Comparison of ENCODE assay signal across 28 cellular contexts in genomic region chr7:73644887-73645286, GRCh38. TPM values are rescaled to one million over a fixed set of nuclear protein-coding genes. Genes with fewer than 3 reads are reported as not detected.
"Had no signal": no experiment of that assay in that cellular context is flagged by ENCODE, and none has a peak within 500 bp of the region (broad histone marks: within the 10 kb centered on the region; RNA-seq: fewer than 3 reads in every experiment).

No MANE protein-coding gene starts in this region.

- H3K4me3 ChIP-seq: heart left ventricle, left lung, lower lobe of right lung, ovary, sigmoid colon, spleen, testis, tibial artery, uterus had no signal

- H3K27me3 ChIP-seq: ovary, testis had no signal

- DNase-seq: glutamatergic neuron; heart left ventricle; hypothalamus; immature natural killer cell; left cardiac atrium; left lung; lower lobe of right lung; mammary epithelial cell; mesenchymal stem cell; naive thymus-derived CD8-positive, alpha-beta T cell; nephron progenitor cell; ovary; right cardiac atrium; sigmoid colon; small intestine; spleen; stimulated activated CD4-positive, alpha-beta T cell treated with anti-CD3 and anti-CD28 coated beads, Interleukin-4, amount 100 ng/mL, for 4 hours; stimulated activated CD8-positive, alpha-beta memory T cell treated with anti-CD3 and anti-CD28 coated beads, Interleukin-4, amount 100 ng/mL, for 48 hours; stimulated activated naive CD4-positive, alpha-beta T cell treated with Interleukin-2 at 50 U/mL for 16 hours; stimulated activated naive CD8-positive, alpha-beta T cell treated with anti-CD3 and anti-CD28 coated beads, Interleukin-15, amount 100 ng/mL, for 72 hours; substantia nigra; testis; tibial artery; trophoblast cell; uterus had no signal

- H3K27ac ChIP-seq: heart left ventricle, left lung, lower lobe of right lung, ovary, sigmoid colon, spleen, testis, tibial artery, uterus had no signal

- H3K9me3 ChIP-seq: ovary, testis had no signal

- H3K9me3 Mint-ChIP-seq: immature natural killer cell; stimulated activated memory B cell treated with anti-CD40 and anti-IgM and Interleukin-4, amounts not matched to agents 10 μg/mL and 1 μg/mL and 100 μg/mL, for 72 hours had no signal

- H3K4me3 Mint-ChIP-seq: immature natural killer cell; naive thymus-derived CD8-positive, alpha-beta T cell; nephron progenitor cell; stimulated activated memory B cell treated with anti-CD40 and anti-IgM and Interleukin-4, amounts not matched to agents 10 μg/mL and 1 μg/mL and 100 μg/mL, for 72 hours; stimulated activated naive CD8-positive, alpha-beta T cell treated with anti-CD3 and anti-CD28 coated beads, Interleukin-15, amount 100 ng/mL, for 72 hours had no signal

- H3K36me3 Mint-ChIP-seq: immature natural killer cell; stimulated activated memory B cell treated with anti-CD40 and anti-IgM and Interleukin-4, amounts not matched to agents 10 μg/mL and 1 μg/mL and 100 μg/mL, for 72 hours had no signal

- ATAC-seq: heart left ventricle; left cardiac atrium; left lung; lower lobe of right lung; naive thymus-derived CD8-positive, alpha-beta T cell; right cardiac atrium; stimulated activated memory B cell treated with anti-CD40 and anti-IgM and Interleukin-4, amounts not matched to agents 10 μg/mL and 1 μg/mL and 100 μg/mL, for 72 hours; stimulated activated naive CD8-positive, alpha-beta T cell treated with anti-CD3 and anti-CD28 coated beads, Interleukin-15, amount 100 ng/mL, for 72 hours had no signal

- H3K36me3 ChIP-seq: heart left ventricle, left lung, lower lobe of right lung, ovary, sigmoid colon, spleen, tibial artery, uterus had no signal

- H3K27ac Mint-ChIP-seq: immature natural killer cell; naive thymus-derived CD8-positive, alpha-beta T cell; nephron progenitor cell; progenitor cell of endocrine pancreas; stimulated activated memory B cell treated with anti-CD40 and anti-IgM and Interleukin-4, amounts not matched to agents 10 μg/mL and 1 μg/mL and 100 μg/mL, for 72 hours; stimulated activated naive CD8-positive, alpha-beta T cell treated with anti-CD3 and anti-CD28 coated beads, Interleukin-15, amount 100 ng/mL, for 72 hours had no signal

RNA-seq across cellular contexts. Expression of gene MLXIPL, which starts 20.6 kb away (rescaled TPM):
- total RNA-seq: naive thymus-derived CD8-positive, alpha-beta T cell; pulmonary artery endothelial cell had no signal
- polyA plus RNA-seq: immature natural killer cell; naive thymus-derived CD8-positive, alpha-beta T cell had no signal
